In the genomic region with DNA sequence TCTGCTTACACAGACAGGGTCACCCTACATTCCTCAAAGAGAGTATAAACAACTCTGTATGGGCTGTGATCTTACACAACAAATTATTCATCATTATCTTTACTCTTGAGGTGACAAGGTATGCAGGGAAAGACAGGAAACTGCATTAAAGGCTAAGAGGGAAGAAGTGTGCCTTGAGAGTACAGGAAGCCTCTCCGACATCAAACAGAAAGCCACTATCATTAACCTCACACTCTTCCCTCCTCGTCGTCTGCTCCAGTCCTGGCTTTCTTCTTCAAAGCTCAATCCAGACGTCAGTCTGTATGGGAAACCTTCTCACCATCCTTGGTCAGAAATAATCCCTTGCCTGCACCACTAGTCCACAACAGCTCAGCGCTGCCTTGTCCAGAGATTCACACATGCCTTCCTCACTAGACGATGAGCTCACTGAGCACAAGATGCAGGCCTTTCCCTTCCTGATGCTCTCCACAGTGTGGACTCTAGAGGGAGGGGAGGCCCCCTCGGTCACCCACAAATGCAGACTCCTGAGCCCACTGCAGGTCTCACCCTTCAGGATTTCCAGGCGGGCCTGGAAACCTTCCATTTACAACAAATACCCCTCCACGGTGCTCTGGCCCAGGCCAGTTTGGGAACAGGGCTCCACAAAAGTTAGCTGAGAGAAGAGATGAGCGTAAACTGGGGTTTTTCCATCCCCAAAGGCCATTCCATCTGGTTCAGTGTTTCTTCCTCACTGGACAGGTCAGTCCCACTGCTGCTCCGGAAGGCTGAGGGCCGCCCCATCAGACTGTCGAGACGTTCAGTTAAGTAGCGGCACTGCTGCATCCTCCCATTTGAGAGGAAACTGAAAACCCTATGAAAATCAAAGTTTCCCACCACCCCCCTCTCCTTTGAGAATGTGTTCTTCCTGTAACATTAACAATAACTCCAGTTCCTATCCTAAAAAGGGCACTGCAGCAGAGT, we compare ENCODE assay signal across 11 cellular contexts. TPM values are rescaled to one million over a fixed set of nuclear protein-coding genes. Genes with fewer than 3 reads are reported as not detected.
A peak's percentile ranks its signal among the peaks of the same experiment; 100 is the strongest.
DNase-seq lines count a peak whose midpoint lies in the region; ATAC-seq and TF ChIP-seq lines count a peak whose summit lies in the region.
"Had no signal": no experiment of that assay in that cellular context is flagged by ENCODE, and none has a peak within 500 bp of the region (broad histone marks: within the 10 kb centered on the region; RNA-seq: fewer than 3 reads in every experiment).

No MANE protein-coding gene starts in this region.

- no peaks in the 10 kb centered on the region for H3K27me3 Mint-ChIP-seq in activated naive CD8-positive, alpha-beta T cell treated with anti-CD3 and anti-CD28 coated beads, Interleukin-2, amount 10 ng/mL, durations not matched to agents 7 days and 5 days

- H3K27me3 ChIP-seq in left lung (no peaks in the 10 kb centered on the region), stomach smooth muscle (ENCODE audit: control insufficient read depth in 1 of 2, insufficient read depth in 2 of 2, low read length in 2 of 2) (no peaks in the 10 kb centered on the region)

- intact Hi-C loops in left lung (cut with DNase I): no loop called here

- peaks cover 0 to 9% of the 10 kb centered on the region in 2 donors for H3K4me1 ChIP-seq in left lung
- H3K4me1 ChIP-seq in stomach smooth muscle (ENCODE audit: control insufficient read depth, insufficient read depth, low read length): peaks cover 26% of the 10 kb centered on the region
- H3K4me1 ChIP-seq: A549 had no signal

- peak; percentile 22 for DNase-seq in activated CD4-positive, alpha-beta T cell treated with anti-CD3 and anti-CD28 coated beads, Interleukin-2, amount 50 U/mL, for 1 hour
- no peak for DNase-seq in activated CD4-positive, alpha-beta T cell treated with anti-CD3 and anti-CD28 coated beads for 48 hours
- DNase-seq in activated naive CD8-positive, alpha-beta T cell treated with anti-CD3 and anti-CD28 coated beads, Interleukin-2, amount 10 ng/mL, durations not matched to agents 7 days and 5 days: no peak
- DNase-seq in left lung (no peak), midbrain (lab: John Stamatoyannopoulos, UW) (no peak), kidney glomerular epithelial cell (lab: John Stamatoyannopoulos, UW) (no peak)
- DNase-seq: Kasumi-1, NCI-H524 treated with DMSO at 0.1 percent for 48 hours had no signal

- H3K9me3 ChIP-seq in left lung: no peaks in the 10 kb centered on the region
- no peaks in the 10 kb centered on the region for H3K9me3 ChIP-seq in stomach smooth muscle (ENCODE audit: control insufficient read depth in 2 of 2, low read length in 2 of 2)
- H3K9me3 ChIP-seq: A549 had no signal

- peak; percentile 70 for ATAC-seq in activated naive CD8-positive, alpha-beta T cell treated with anti-CD3 and anti-CD28 coated beads, Interleukin-2, amount 10 ng/mL, durations not matched to agents 7 days and 5 days (ENCODE audit: low read depth)
- ATAC-seq in left lung: no peak
- ATAC-seq in HG02885 (IDR thresholded peaks at IDR 0.05; ENCODE audit: poor library complexity, unreplicated experiment): no peak
- ATAC-seq: A549 had no signal

- no peaks in the 10 kb centered on the region for H3K9me3 Mint-ChIP-seq in activated naive CD8-positive, alpha-beta T cell treated with anti-CD3 and anti-CD28 coated beads, Interleukin-2, amount 10 ng/mL, durations not matched to agents 7 days and 5 days

- H3K4me3 ChIP-seq in left lung (no peak overlapping the region), stomach smooth muscle (ENCODE audit: low read length in 2 of 2) (peak overlapping the region; percentile 63 to 66)
- H3K4me3 ChIP-seq: A549 had no signal

- peak overlapping the region; percentile 71 for H3K4me3 Mint-ChIP-seq in activated naive CD8-positive, alpha-beta T cell treated with anti-CD3 and anti-CD28 coated beads, Interleukin-2, amount 10 ng/mL, durations not matched to agents 7 days and 5 days

- peaks cover 0 to 18% of the 10 kb centered on the region in 2 donors for H3K36me3 ChIP-seq in left lung
- H3K36me3 ChIP-seq in stomach smooth muscle (ENCODE audit: control insufficient read depth in 2 of 2, insufficient read depth in 2 of 2, low read length in 2 of 2): no peaks in the 10 kb centered on the region

- no peak for TF ChIP-seq CTCF in left lung (IDR thresholded peaks at IDR 0.05)

- POLR2A ChIA-PET in activated naive CD8-positive, alpha-beta T cell treated with anti-CD3 and anti-CD28 coated beads, Interleukin-2, amount 10 ng/mL, durations not matched to agents 7 days and 5 days (lab: Charles Lee): interaction anchor here (1.6 to 5.0 kb wide), 2 partner anchors 21 to 27 kb away, joined by 4 to 38 read pairs; no protein-coding TSS in a partner anchor

- H3K4me1 Mint-ChIP-seq in activated naive CD8-positive, alpha-beta T cell treated with anti-CD3 and anti-CD28 coated beads, Interleukin-2, amount 10 ng/mL, durations not matched to agents 7 days and 5 days: peaks cover 40% of the 10 kb centered on the region

- peak overlapping the region; percentile 75 to 80 for H3K9ac ChIP-seq in stomach smooth muscle (ENCODE audit: low read length in 2 of 2)

- peaks cover 39% of the 10 kb centered on the region for H3K36me3 Mint-ChIP-seq in activated naive CD8-positive, alpha-beta T cell treated with anti-CD3 and anti-CD28 coated beads, Interleukin-2, amount 10 ng/mL, durations not matched to agents 7 days and 5 days

- peak overlapping the region; percentile 14 to 20 for H3K27ac ChIP-seq in left lung
- H3K27ac ChIP-seq in stomach smooth muscle (ENCODE audit: low read length): peak overlapping the region; percentile 96
- H3K27ac ChIP-seq: A549 had no signal

- H3K27ac Mint-ChIP-seq in activated naive CD8-positive, alpha-beta T cell treated with anti-CD3 and anti-CD28 coated beads, Interleukin-2, amount 10 ng/mL, durations not matched to agents 7 days and 5 days: peak overlapping the region; percentile 91

RNA-seq across cellular contexts. Expression of a gene that starts 55.9 kb away (rescaled TPM):
- 100 to 1,000 TPM; 100 to 104 TPM for total RNA-seq in activated naive CD8-positive, alpha-beta T cell treated with anti-CD3 and anti-CD28 coated beads, Interleukin-2, amount 10 ng/mL, durations not matched to agents 7 days and 5 days
- total RNA-seq in left lung: 10 to 100 TPM; 46.9 to 75.4 TPM

Comparison
In these comparisons a context has a peak if more than half of its experiments do, and no peak if none do; other contexts are left out.
1. H3K4me3 ChIP-seq: peak in stomach smooth muscle (2 of 2); none in left lung (0 of 2).